ENCODE assay signal across 8 cellular contexts in genomic region chr20:33993800-33994623, GRCh38. TPM values are rescaled to one million over a fixed set of nuclear protein-coding genes. Genes with fewer than 3 reads are reported as not detected.
DNase-seq lines count a peak whose midpoint lies in the region; ATAC-seq and TF ChIP-seq lines count a peak whose summit lies in the region.

RALY (plus strand) TSS chr20:33993911; CDS start chr20:34072075, 78,164 bp downstream.

- peak; percentile 72 to 94 for TF ChIP-seq POLR2A in vagina (IDR thresholded peaks at IDR 0.05)

- H3K27me3 ChIP-seq in right atrium auricular region, result no peaks in the 10 kb centered on the region
- H3K27me3 ChIP-seq in rectal smooth muscle tissue (ENCODE audit: control insufficient read depth, insufficient read depth, low read length), result no peaks in the 10 kb centered on the region
- no peaks in the 10 kb centered on the region for H3K27me3 ChIP-seq in vagina

- peaks cover 0 to 55% of the 10 kb centered on the region in 2 donors for H3K4me1 ChIP-seq in right atrium auricular region
- H3K4me1 ChIP-seq in rectal smooth muscle tissue (ENCODE audit: control insufficient read depth, insufficient read depth, low read length), result peaks cover 23% of the 10 kb centered on the region
- peaks cover 55% of the 10 kb centered on the region for H3K4me1 ChIP-seq in vagina

- peak within 1 kb of the TSS; percentile 94 for H3K4me3 Mint-ChIP-seq in T-helper 1 cell treated with Interleukin-12 subunit alpha and Interleukin-12 subunit beta and Interleukin-4 antibody, amounts not matched to agents 30 μg/mL and 1 μg/mL, for 36 hours

- H3K9ac ChIP-seq in rectal smooth muscle tissue (ENCODE audit: low read length), result peak within 1 kb of the TSS; percentile 76

- ATAC-seq in HG02642 (IDR thresholded peaks at IDR 0.05; ENCODE audit: poor library complexity, unreplicated experiment), result peak; percentile 62

- peak within 1 kb of the TSS; percentile 96 to 98 for H3K27ac ChIP-seq in right atrium auricular region
- H3K27ac ChIP-seq in rectal smooth muscle tissue (ENCODE audit: low read depth, low read length), result peak within 1 kb of the TSS; percentile 96
- peak within 1 kb of the TSS; percentile 98 for H3K27ac ChIP-seq in vagina

- H3K4me1 Mint-ChIP-seq in T-helper 1 cell treated with Interleukin-12 subunit alpha and Interleukin-12 subunit beta and Interleukin-4 antibody, amounts not matched to agents 30 μg/mL and 1 μg/mL, for 36 hours (ENCODE audit: low read depth), result peaks cover 40% of the 10 kb centered on the region

- H3K9me3 ChIP-seq in right atrium auricular region (no peaks in the 10 kb centered on the region), vagina (no peaks in the 10 kb centered on the region)

- no peaks in the 10 kb centered on the region for H3K9me3 Mint-ChIP-seq in T-helper 1 cell treated with Interleukin-12 subunit alpha and Interleukin-12 subunit beta and Interleukin-4 antibody, amounts not matched to agents 30 μg/mL and 1 μg/mL, for 36 hours

- peaks cover 19% of the 10 kb centered on the region for H3K36me3 Mint-ChIP-seq in T-helper 1 cell treated with Interleukin-12 subunit alpha and Interleukin-12 subunit beta and Interleukin-4 antibody, amounts not matched to agents 30 μg/mL and 1 μg/mL, for 36 hours (ENCODE audit: low read depth)

- no peaks in the 10 kb centered on the region for H3K27me3 Mint-ChIP-seq in T-helper 1 cell treated with Interleukin-12 subunit alpha and Interleukin-12 subunit beta and Interleukin-4 antibody, amounts not matched to agents 30 μg/mL and 1 μg/mL, for 36 hours (ENCODE audit: low read depth)

- H3K36me3 ChIP-seq in right atrium auricular region, result no peaks in the 10 kb centered on the region
- no peaks in the 10 kb centered on the region for H3K36me3 ChIP-seq in rectal smooth muscle tissue (ENCODE audit: control insufficient read depth, insufficient read depth, low read length)
- no peaks in the 10 kb centered on the region for H3K36me3 ChIP-seq in vagina

- peak; percentile 69 for DNase-seq in NCI-H1105 treated with DMSO at 0.1 percent for 48 hours (lab: John Stamatoyannopoulos, UW)
- DNase-seq in amniotic stem cell (lab: John Stamatoyannopoulos, UW), result peak; percentile 65
- peak; percentile 81 for DNase-seq in right atrium auricular region (ENCODE audit: low spot score)
- peak in 1 of 2 donors; percentile 89 for DNase-seq in vagina (ENCODE audit: extremely low spot score in 2 of 2)

- H3K4me3 ChIP-seq in GM12875 (ENCODE audit: low read depth, low read length), result peak within 1 kb of the TSS; percentile 70
- H3K4me3 ChIP-seq in right atrium auricular region, result peak within 1 kb of the TSS; percentile 73 to 81
- H3K4me3 ChIP-seq in rectal smooth muscle tissue (ENCODE audit: low read length), result peak within 1 kb of the TSS; percentile 79
- H3K4me3 ChIP-seq in vagina, result peak within 1 kb of the TSS; percentile 72 to 97

- peak within 1 kb of the TSS; percentile 98 for H3K27ac Mint-ChIP-seq in T-helper 1 cell treated with Interleukin-12 subunit alpha and Interleukin-12 subunit beta and Interleukin-4 antibody, amounts not matched to agents 30 μg/mL and 1 μg/mL, for 36 hours

- TF ChIP-seq CTCF in GM12875 (IDR thresholded peaks at IDR 0.05; ENCODE audit: borderline replicate concordance, insufficient read depth, low read depth, low read length) (no peak), right atrium auricular region (IDR thresholded peaks at IDR 0.05) (no peak), vagina (IDR thresholded peaks at IDR 0.05) (no peak)

- intact Hi-C loops in vagina (cut with DNase I), result no loop called here

RNA-seq across cellular contexts. Expression of gene RALY, which starts in this region (rescaled TPM):
- total RNA-seq in right atrium auricular region, result 10 to 100 TPM; 74.2 to 86.4 TPM
- 123 TPM for total RNA-seq in vagina
